14 cellular contexts compared by ENCODE assay signal in genomic region chr2:43193652-43193995, GRCh38. TPM values are rescaled to one million over a fixed set of nuclear protein-coding genes. Genes with fewer than 3 reads are reported as not detected.
DNase-seq lines count a peak whose midpoint lies in the region; ATAC-seq, FAIRE-seq and TF ChIP-seq lines count a peak whose summit lies in the region.
"Had no signal": no experiment of that assay in that cellular context is flagged by ENCODE, and none has a peak within 500 bp of the region (broad histone marks: within the 10 kb centered on the region; RNA-seq: fewer than 3 reads in every experiment).

No MANE protein-coding gene starts in this region.

- H3K4me1 ChIP-seq in mucosa of stomach (ENCODE audit: control insufficient read depth, insufficient read depth, low read length) = peaks cover 59% of the 10 kb centered on the region
- H3K4me1 ChIP-seq: adrenal gland, gastroesophageal sphincter, psoas muscle, testis had no signal

- ATAC-seq in HG03378 (IDR thresholded peaks at IDR 0.05; ENCODE audit: unreplicated experiment) = no peak
- ATAC-seq: gastroesophageal sphincter, psoas muscle had no signal

- peak; percentile 11 for FAIRE-seq in GM19239 (lab: Jason Lieb, UNC)

- no peaks in the 10 kb centered on the region for H3K36me3 ChIP-seq in mucosa of stomach (ENCODE audit: control insufficient read depth, insufficient read depth, low read length)
- H3K36me3 ChIP-seq: adrenal gland, gastroesophageal sphincter had no signal

- peak overlapping the region; percentile 90 for H3K27ac Mint-ChIP-seq in activated naive CD8-positive, alpha-beta T cell treated with anti-CD3 and anti-CD28 coated beads for 36 hours

- no peaks in the 10 kb centered on the region for H3K9me3 ChIP-seq in mucosa of stomach (ENCODE audit: control insufficient read depth, low read length)
- H3K9me3 ChIP-seq: adrenal gland, gastroesophageal sphincter, psoas muscle, testis had no signal

- H3K27me3 Mint-ChIP-seq in activated naive CD8-positive, alpha-beta T cell treated with anti-CD3 and anti-CD28 coated beads for 36 hours = no peaks in the 10 kb centered on the region

- peak overlapping the region; percentile 68 for H3K9ac ChIP-seq in mucosa of stomach (ENCODE audit: low read length)

- H3K4me1 Mint-ChIP-seq in activated naive CD8-positive, alpha-beta T cell treated with anti-CD3 and anti-CD28 coated beads for 36 hours = peaks cover 55% of the 10 kb centered on the region

- H3K4me3 ChIP-seq in mucosa of stomach (ENCODE audit: low read length) = no peak overlapping the region
- H3K4me3 ChIP-seq: adrenal gland, dorsolateral prefrontal cortex, gastroesophageal sphincter, psoas muscle, testis had no signal

- peaks cover 3% of the 10 kb centered on the region for H3K36me3 Mint-ChIP-seq in activated naive CD8-positive, alpha-beta T cell treated with anti-CD3 and anti-CD28 coated beads for 36 hours

- DNase-seq in GM19239 (ENCODE audit: insufficient read length, low spot score) (no peak), DMS114 treated with DMSO at 0.1 percent for 48 hours (lab: John Stamatoyannopoulos, UW; ENCODE audit: unreplicated experiment) (no peak), UCSD-AML1 (lab: John Stamatoyannopoulos, UW; ENCODE audit: unreplicated experiment) (no peak), DMS79 (lab: John Stamatoyannopoulos, UW) (no peak)
- no peak for DNase-seq in activated naive CD8-positive, alpha-beta T cell treated with anti-CD3 and anti-CD28 coated beads for 36 hours
- DNase-seq: adrenal gland, dorsolateral prefrontal cortex, NCI-H345, psoas muscle, testis had no signal

- no peaks in the 10 kb centered on the region for H3K27me3 ChIP-seq in mucosa of stomach (ENCODE audit: control insufficient read depth, insufficient read depth, low read length)
- H3K27me3 ChIP-seq: adrenal gland, dorsolateral prefrontal cortex, gastroesophageal sphincter, testis had no signal

- H3K9me3 Mint-ChIP-seq in activated naive CD8-positive, alpha-beta T cell treated with anti-CD3 and anti-CD28 coated beads for 36 hours = peaks cover 2% of the 10 kb centered on the region

- peak overlapping the region; percentile 75 for H3K4me3 Mint-ChIP-seq in activated naive CD8-positive, alpha-beta T cell treated with anti-CD3 and anti-CD28 coated beads for 36 hours

- TF ChIP-seq CTCF in 22Rv1 (IDR thresholded peaks at IDR 0.05) = no peak

- peak overlapping the region; percentile 86 for H3K27ac ChIP-seq in 22Rv1
- H3K27ac ChIP-seq: adrenal gland, dorsolateral prefrontal cortex, gastroesophageal sphincter, psoas muscle, testis had no signal

RNA-seq across cellular contexts. Expression of gene ZFP36L2, which starts 32.8 kb away (rescaled TPM):
- 10 to 100 TPM; 58.2 to 58.4 TPM for total RNA-seq in activated naive CD8-positive, alpha-beta T cell treated with anti-CD3 and anti-CD28 coated beads for 36 hours
